In genomic region chr5:93800988-93801811, GRCh38 we compare ENCODE assay signal across 8 cellular contexts. TPM values are rescaled to one million over a fixed set of nuclear protein-coding genes. Genes with fewer than 3 reads are reported as not detected.
DNase-seq lines count a peak whose midpoint lies in the region; ATAC-seq and TF ChIP-seq lines count a peak whose summit lies in the region.

No MANE protein-coding gene starts in this region.

- peak; percentile 58 for DNase-seq in Calu3
- peak; percentile 27 for DNase-seq in HPDE6-E6E7 (ENCODE audit: extremely low spot score)
- DNase-seq in endodermal cell, result no peak
- DNase-seq in myocyte (ENCODE audit: low read depth), result peak; percentile 83

- no peaks in the 10 kb centered on the region for H3K79me2 ChIP-seq in OCI-LY3 (ENCODE audit: low read length)

- no peak overlapping the region for H2AFZ ChIP-seq in OCI-LY3 (ENCODE audit: low read depth, low read length)

- intact Hi-C loops in Calu3 (cut with micrococcal nuclease; ENCODE audit: unreplicated experiment), result loop anchor here (1.0 to 10.0 kb wide), 7 partner anchors 111 to 1496 kb away; no protein-coding TSS in a partner anchor

- H3K4me1 ChIP-seq in OCI-LY3 (ENCODE audit: low read length) (peaks cover 4% of the 10 kb centered on the region), endodermal cell (ENCODE audit: control insufficient read depth, insufficient read depth, low read length) (peaks cover 5% of the 10 kb centered on the region)

- H3K9me3 Mint-ChIP-seq in Calu3 (ENCODE audit: low read depth, unreplicated experiment) (no peaks in the 10 kb centered on the region), endodermal cell (no peaks in the 10 kb centered on the region)

- no peaks in the 10 kb centered on the region for H3K9me3 ChIP-seq in OCI-LY3 (ENCODE audit: insufficient read depth, low read length)
- H3K9me3 ChIP-seq in endodermal cell (ENCODE audit: control insufficient read depth, low read length), result no peaks in the 10 kb centered on the region

- peak overlapping the region; percentile 55 for H3K27ac Mint-ChIP-seq in Calu3 (ENCODE audit: unreplicated experiment)
- H3K27ac Mint-ChIP-seq in endodermal cell, result no peak overlapping the region

- ATAC-seq in GM18519 (IDR thresholded peaks at IDR 0.05; ENCODE audit: low FRiP score, unreplicated experiment), result peak; percentile 74
- ATAC-seq in HG02981 (IDR thresholded peaks at IDR 0.05; ENCODE audit: unreplicated experiment), result no peak
- ATAC-seq in GM19467 (IDR thresholded peaks at IDR 0.05; ENCODE audit: unreplicated experiment), result no peak

- CTCF ChIA-PET in Calu3 (lab: Charles Lee), result interaction anchor here (0.6 to 1.8 kb wide), 19 partner anchors 12 to 1123 kb away, joined by 3 to 14 read pairs (median 5); partner anchors contain the start of genes NR2F1 and NR2F1-AS1

- H3K9ac ChIP-seq in OCI-LY3 (ENCODE audit: low read length), result no peak overlapping the region
- no peak overlapping the region for H3K9ac ChIP-seq in endodermal cell (ENCODE audit: extremely low read depth, low read length, poor library complexity, severe bottlenecking)

- H3K27me3 ChIP-seq in OCI-LY3 (ENCODE audit: low read depth, low read length), result no peaks in the 10 kb centered on the region
- H3K27me3 ChIP-seq in endodermal cell (ENCODE audit: control insufficient read depth, insufficient read depth, low read length, poor library complexity, severe bottlenecking), result no peaks in the 10 kb centered on the region

- H3K36me3 Mint-ChIP-seq in Calu3 (ENCODE audit: insufficient read depth, unreplicated experiment) (no peaks in the 10 kb centered on the region), endodermal cell (ENCODE audit: low read depth) (no peaks in the 10 kb centered on the region)

- no peaks in the 10 kb centered on the region for H4K20me1 ChIP-seq in OCI-LY3 (ENCODE audit: insufficient read depth, low read length)

- 0 to 20% methylated on average over 1 to 2 of the region's 2 CpGs for WGBS in endodermal cell (ENCODE audit: insufficient coverage in 1 of 2, insufficient read length in 1 of 2), 2 experiments

- TF ChIP-seq CTCF in Calu3 (IDR thresholded peaks at IDR 0.05; ENCODE audit: unreplicated experiment) (peak; percentile 84), OCI-LY3 (IDR thresholded peaks at IDR 0.05; ENCODE audit: low read depth, low read length) (peak; percentile 60), endodermal cell (conservative IDR thresholded peaks at IDR 0.05) (peak; percentile 80)

- H3K36me3 ChIP-seq in OCI-LY3 (replicated peaks; ENCODE audit: low read depth, low read length), result no peaks in the 10 kb centered on the region
- H3K36me3 ChIP-seq in endodermal cell (ENCODE audit: control insufficient read depth, insufficient read depth, low read length), result no peaks in the 10 kb centered on the region

- no peak overlapping the region for H3K4me3 ChIP-seq in OCI-LY3 (ENCODE audit: low read length)
- H3K4me3 ChIP-seq in endodermal cell (ENCODE audit: low read length), result no peak overlapping the region

- no peak overlapping the region for H3K27ac ChIP-seq in OCI-LY3 (ENCODE audit: low read length)
- H3K27ac ChIP-seq in endodermal cell (ENCODE audit: low read depth, low read length), result peak overlapping the region; percentile 54

- 0 out of 2 replicates have a peak overlapping the region, but pooled peaks have one; percentile 4 for H3K4me2 ChIP-seq in OCI-LY3 (ENCODE audit: low read length)

- no peak overlapping the region for H3K4me3 Mint-ChIP-seq in Calu3 (ENCODE audit: low read depth, unreplicated experiment)
- no peak overlapping the region for H3K4me3 Mint-ChIP-seq in endodermal cell

- no peaks in the 10 kb centered on the region for H3K27me3 Mint-ChIP-seq in Calu3 (ENCODE audit: unreplicated experiment)
- H3K27me3 Mint-ChIP-seq in endodermal cell (ENCODE audit: insufficient read depth), result peaks cover 21% of the 10 kb centered on the region

- BruUV-seq in Calu3 (replicated peaks; lab: Mats Ljungman, UMichigan), result no TSS peak

- H3K4me1 Mint-ChIP-seq in Calu3 (ENCODE audit: low read depth, unreplicated experiment) (peaks cover 15% of the 10 kb centered on the region), endodermal cell (peaks cover 6% of the 10 kb centered on the region)

RNA-seq across cellular contexts. Expression of gene POU5F2, which starts 59.8 kb away (rescaled TPM):
- total RNA-seq in Calu3 (2022) (1.4 and 2.0 TPM in 2 replicates), endodermal cell (under 1 TPM; 0.40 to 0.84 TPM), myocyte (0.26 and 0.29 TPM in 2 replicates)
- 0.11 TPM for polyA plus RNA-seq in endodermal cell (2013, experiment 1 of 2)
- 0.08 TPM for polyA plus RNA-seq in endodermal cell (2013, experiment 2 of 2)
- 0.21 TPM for polyA plus RNA-seq in myocyte (2012)
